ENCODE assay signal across 1 cellular context in the genomic region with DNA sequence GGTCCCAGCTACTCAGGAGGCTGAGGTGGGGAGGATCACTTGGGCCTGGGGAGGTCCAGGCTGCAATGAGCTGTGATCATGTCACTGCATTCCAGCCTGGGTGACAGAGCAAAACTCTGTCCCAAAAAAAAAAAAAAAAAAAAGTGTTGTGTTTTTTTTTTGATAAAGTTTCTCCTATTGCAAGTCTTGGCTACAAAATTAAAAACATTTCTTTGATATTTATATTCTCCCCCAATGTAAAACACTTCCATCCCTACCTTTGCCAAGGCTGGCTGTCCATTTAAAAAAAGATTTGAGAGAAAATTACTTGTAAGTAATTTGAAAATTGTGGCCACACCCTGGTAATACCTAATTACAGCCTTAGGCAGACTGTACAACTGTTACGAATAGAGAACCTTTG.
A peak's percentile ranks its signal among the peaks of the same experiment; 100 is the strongest.
TF ChIP-seq lines count a peak whose summit lies in the region.

No MANE protein-coding gene starts in this region.

TF ChIP-seq in K562, 482 proteins besides CTCF, POLR2A, EP300 and RAD21:
- TF ChIP-seq, protein P1, sequence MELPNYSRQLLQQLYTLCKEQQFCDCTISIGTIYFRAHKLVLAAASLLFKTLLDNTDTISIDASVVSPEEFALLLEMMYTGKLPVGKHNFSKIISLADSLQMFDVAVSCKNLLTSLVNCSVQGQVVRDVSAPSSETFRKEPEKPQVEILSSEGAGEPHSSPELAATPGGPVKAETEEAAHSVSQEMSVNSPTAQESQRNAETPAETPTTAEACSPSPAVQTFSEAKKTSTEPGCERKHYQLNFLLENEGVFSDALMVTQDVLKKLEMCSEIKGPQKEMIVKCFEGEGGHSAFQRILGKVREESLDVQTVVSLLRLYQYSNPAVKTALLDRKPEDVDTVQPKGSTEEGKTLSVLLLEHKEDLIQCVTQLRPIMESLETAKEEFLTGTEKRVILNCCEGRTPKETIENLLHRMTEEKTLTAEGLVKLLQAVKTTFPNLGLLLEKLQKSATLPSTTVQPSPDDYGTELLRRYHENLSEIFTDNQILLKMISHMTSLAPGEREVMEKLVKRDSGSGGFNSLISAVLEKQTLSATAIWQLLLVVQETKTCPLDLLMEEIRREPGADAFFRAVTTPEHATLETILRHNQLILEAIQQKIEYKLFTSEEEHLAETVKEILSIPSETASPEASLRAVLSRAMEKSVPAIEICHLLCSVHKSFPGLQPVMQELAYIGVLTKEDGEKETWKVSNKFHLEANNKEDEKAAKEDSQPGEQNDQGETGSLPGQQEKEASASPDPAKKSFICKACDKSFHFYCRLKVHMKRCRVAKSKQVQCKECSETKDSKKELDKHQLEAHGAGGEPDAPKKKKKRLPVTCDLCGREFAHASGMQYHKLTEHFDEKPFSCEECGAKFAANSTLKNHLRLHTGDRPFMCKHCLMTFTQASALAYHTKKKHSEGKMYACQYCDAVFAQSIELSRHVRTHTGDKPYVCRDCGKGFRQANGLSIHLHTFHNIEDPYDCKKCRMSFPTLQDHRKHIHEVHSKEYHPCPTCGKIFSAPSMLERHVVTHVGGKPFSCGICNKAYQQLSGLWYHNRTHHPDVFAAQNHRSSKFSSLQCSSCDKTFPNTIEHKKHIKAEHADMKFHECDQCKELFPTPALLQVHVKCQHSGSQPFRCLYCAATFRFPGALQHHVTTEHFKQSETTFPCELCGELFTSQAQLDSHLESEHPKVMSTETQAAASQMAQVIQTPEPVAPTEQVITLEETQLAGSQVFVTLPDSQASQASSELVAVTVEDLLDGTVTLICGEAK (IDR thresholded peaks at IDR 0.05) = peak; percentile 78
- TF ChIP-seq, protein P1 (CRISPR knock-in tag; IDR thresholded peaks at IDR 0.05) = peak; percentile 83
- TF ChIP-seq, protein P2, sequence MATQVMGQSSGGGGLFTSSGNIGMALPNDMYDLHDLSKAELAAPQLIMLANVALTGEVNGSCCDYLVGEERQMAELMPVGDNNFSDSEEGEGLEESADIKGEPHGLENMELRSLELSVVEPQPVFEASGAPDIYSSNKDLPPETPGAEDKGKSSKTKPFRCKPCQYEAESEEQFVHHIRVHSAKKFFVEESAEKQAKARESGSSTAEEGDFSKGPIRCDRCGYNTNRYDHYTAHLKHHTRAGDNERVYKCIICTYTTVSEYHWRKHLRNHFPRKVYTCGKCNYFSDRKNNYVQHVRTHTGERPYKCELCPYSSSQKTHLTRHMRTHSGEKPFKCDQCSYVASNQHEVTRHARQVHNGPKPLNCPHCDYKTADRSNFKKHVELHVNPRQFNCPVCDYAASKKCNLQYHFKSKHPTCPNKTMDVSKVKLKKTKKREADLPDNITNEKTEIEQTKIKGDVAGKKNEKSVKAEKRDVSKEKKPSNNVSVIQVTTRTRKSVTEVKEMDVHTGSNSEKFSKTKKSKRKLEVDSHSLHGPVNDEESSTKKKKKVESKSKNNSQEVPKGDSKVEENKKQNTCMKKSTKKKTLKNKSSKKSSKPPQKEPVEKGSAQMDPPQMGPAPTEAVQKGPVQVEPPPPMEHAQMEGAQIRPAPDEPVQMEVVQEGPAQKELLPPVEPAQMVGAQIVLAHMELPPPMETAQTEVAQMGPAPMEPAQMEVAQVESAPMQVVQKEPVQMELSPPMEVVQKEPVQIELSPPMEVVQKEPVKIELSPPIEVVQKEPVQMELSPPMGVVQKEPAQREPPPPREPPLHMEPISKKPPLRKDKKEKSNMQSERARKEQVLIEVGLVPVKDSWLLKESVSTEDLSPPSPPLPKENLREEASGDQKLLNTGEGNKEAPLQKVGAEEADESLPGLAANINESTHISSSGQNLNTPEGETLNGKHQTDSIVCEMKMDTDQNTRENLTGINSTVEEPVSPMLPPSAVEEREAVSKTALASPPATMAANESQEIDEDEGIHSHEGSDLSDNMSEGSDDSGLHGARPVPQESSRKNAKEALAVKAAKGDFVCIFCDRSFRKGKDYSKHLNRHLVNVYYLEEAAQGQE (CRISPR knock-in tag; IDR thresholded peaks at IDR 0.05; ENCODE audit: low read depth) = no peak
